Comparison of ENCODE assay signal across 1 cellular context in the genomic region with DNA sequence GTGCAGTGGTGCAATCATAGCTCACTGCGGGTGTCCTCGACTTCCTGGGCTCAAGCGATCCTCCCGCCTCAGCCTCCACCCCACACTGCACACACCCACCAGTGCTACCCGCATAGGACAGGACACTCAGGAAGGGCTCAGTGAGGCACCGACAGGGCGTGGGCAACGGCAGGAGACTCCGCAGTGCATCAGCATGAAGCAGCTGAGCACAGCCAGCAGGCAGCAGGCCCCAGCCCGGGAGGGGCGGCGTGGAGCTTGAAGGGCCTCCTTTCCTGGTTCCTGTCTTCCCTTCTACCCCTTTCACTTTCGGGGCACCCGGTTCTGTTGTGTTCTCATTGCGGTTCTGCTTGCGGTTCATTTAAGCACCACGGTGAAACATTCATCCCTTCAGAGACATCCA.
TF ChIP-seq lines count a peak whose summit lies in the region.

No MANE protein-coding gene starts in this region.

TF ChIP-seq in WTC11, 78 proteins besides CTCF, POLR2A, EP300 and RAD21 (continued from another document):
- TF ChIP-seq AFF4 (CRISPR knock-in tag; IDR thresholded peaks at IDR 0.05; ENCODE audit: borderline replicate concordance) (no peak), ZNF416 (CRISPR knock-in tag; IDR thresholded peaks at IDR 0.05) (no peak), TEAD4 (CRISPR knock-in tag; IDR thresholded peaks at IDR 0.05) (no peak)
